Comparison of ENCODE assay signal across 7 cellular contexts in the genomic region with DNA sequence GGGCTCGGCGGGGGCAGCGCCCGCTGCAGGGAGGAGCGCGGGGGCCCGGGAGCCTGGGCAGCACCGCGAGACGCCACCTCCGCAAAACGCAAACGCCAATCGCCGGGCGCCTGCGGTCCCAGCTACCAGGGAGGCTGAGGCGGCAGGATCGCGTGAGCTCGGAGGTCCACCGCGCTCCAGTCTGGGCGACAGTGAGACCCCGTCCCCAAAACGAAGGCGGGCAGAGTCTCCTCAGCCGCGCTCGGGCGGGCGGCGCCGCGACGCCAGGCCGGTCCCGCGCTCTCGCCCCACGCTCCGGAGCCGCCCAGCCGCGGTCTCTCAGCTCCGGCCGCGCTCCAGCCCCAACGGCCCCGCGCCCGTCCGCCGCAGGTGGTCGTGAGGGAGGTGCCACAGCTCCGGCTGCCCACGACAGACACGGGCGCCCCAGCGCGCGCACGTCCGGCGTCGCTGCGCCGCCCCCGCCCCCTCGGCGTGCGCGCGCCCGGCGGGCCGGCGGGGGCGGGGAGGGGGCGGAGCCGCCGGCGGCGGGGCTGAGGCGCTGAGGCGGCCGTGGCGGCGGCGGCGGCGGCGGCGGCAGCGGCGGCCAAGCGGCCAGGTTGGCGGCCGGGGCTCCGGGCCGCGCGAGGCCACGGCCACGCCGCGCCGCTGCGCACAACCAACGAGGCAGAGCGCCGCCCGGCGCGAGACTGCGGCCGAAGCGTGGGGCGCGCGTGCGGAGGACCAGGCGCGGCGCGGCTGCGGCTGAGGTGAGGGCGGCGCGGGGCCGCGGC. TPM values are rescaled to one million over a fixed set of nuclear protein-coding genes. Genes with fewer than 3 reads are reported as not detected.
DNase-seq lines count a peak whose midpoint lies in the region; ATAC-seq and TF ChIP-seq lines count a peak whose summit lies in the region.

TSS of gene ADARB1 (plus strand) at position 533 of the 770 bp plus-strand sequence. CDS start 97,077 bp downstream, outside the sequence.

- peak within 1 kb of the TSS; percentile 96 for H3K4me3 Mint-ChIP-seq in activated T-cell treated with anti-CD3 and anti-CD28 coated beads, Interleukin-2, amount 50 U/mL, for 4 hours
- H3K4me3 Mint-ChIP-seq in stimulated activated naive CD8-positive, alpha-beta T cell treated with anti-CD3 and anti-CD28 coated beads, Interleukin-15, Interleukin-2, amounts not matched to agents 100 ng/mL and 50 ng/mL, for 24 hours, result peak within 1 kb of the TSS; percentile 90

- H3K27me3 Mint-ChIP-seq in activated T-cell treated with anti-CD3 and anti-CD28 coated beads, Interleukin-2, amount 50 U/mL, for 4 hours (ENCODE audit: low read depth), result no peaks in the 10 kb centered on the region
- no peaks in the 10 kb centered on the region for H3K27me3 Mint-ChIP-seq in stimulated activated naive CD8-positive, alpha-beta T cell treated with anti-CD3 and anti-CD28 coated beads, Interleukin-15, Interleukin-2, amounts not matched to agents 100 ng/mL and 50 ng/mL, for 24 hours

- H3K36me3 Mint-ChIP-seq in activated T-cell treated with anti-CD3 and anti-CD28 coated beads, Interleukin-2, amount 50 U/mL, for 4 hours (ENCODE audit: insufficient read depth), result no peaks in the 10 kb centered on the region
- peaks cover 8% of the 10 kb centered on the region for H3K36me3 Mint-ChIP-seq in stimulated activated naive CD8-positive, alpha-beta T cell treated with anti-CD3 and anti-CD28 coated beads, Interleukin-15, Interleukin-2, amounts not matched to agents 100 ng/mL and 50 ng/mL, for 24 hours (ENCODE audit: low read depth)

- DNase-seq in GM13977 (ENCODE audit: low spot score) (peak; percentile 96), NT2/D1 (ENCODE audit: low read depth, low spot score) (no peak)
- peak; percentile 57 for DNase-seq in activated T-cell treated with anti-CD3 and anti-CD28 coated beads, Interleukin-2, amount 50 U/mL, for 4 hours

- no peak for TF ChIP-seq CTCF in GM13977 (IDR thresholded peaks at IDR 0.05; ENCODE audit: extremely low read depth, insufficient read depth, missing control alignments)

- H3K4me3 ChIP-seq in NT2/D1 (ENCODE audit: insufficient read length, low read depth) (peak within 1 kb of the TSS; percentile 79), esophagus (ENCODE audit: low read depth in 1 of 2, low read length in 2 of 2) (peak within 1 kb of the TSS; percentile 78 to 99), mucosa of stomach (ENCODE audit: low read length) (peak within 1 kb of the TSS; percentile 46)

- peak within 1 kb of the TSS; percentile 89 for H3K27ac Mint-ChIP-seq in stimulated activated naive CD8-positive, alpha-beta T cell treated with anti-CD3 and anti-CD28 coated beads, Interleukin-15, Interleukin-2, amounts not matched to agents 100 ng/mL and 50 ng/mL, for 24 hours

- H3K4me1 Mint-ChIP-seq in activated T-cell treated with anti-CD3 and anti-CD28 coated beads, Interleukin-2, amount 50 U/mL, for 4 hours (ENCODE audit: low read depth), result peaks cover 42% of the 10 kb centered on the region
- H3K4me1 Mint-ChIP-seq in stimulated activated naive CD8-positive, alpha-beta T cell treated with anti-CD3 and anti-CD28 coated beads, Interleukin-15, Interleukin-2, amounts not matched to agents 100 ng/mL and 50 ng/mL, for 24 hours (ENCODE audit: low read depth), result peaks cover 43% of the 10 kb centered on the region

- H3K9me3 ChIP-seq in NT2/D1 (ENCODE audit: insufficient read depth, low read length) (no peaks in the 10 kb centered on the region), esophagus (ENCODE audit: control insufficient read depth in 2 of 2, insufficient read depth in 1 of 2, low read depth in 1 of 2, low read length in 1 of 2) (no peaks in the 10 kb centered on the region), mucosa of stomach (ENCODE audit: control insufficient read depth, low read length) (no peaks in the 10 kb centered on the region)

- 1% methylated on average over 59 to 132 of the region's 132 CpGs for WGBS in esophagus, 2 donors

- in situ Hi-C loops in GM13977 (cut with MboI; ENCODE audit: low pct_unique_long_range_greater_than_20kb, low sequenced_read_pairs, unreplicated experiment), result no loop called here

- H3K9ac ChIP-seq in NT2/D1 (ENCODE audit: insufficient read length, low read depth) (peak within 1 kb of the TSS; percentile 95), mucosa of stomach (ENCODE audit: low read length) (peak within 1 kb of the TSS; percentile 64)

- H3K4me1 ChIP-seq in NT2/D1 (ENCODE audit: insufficient read depth, insufficient read length), result peaks cover 3% of the 10 kb centered on the region
- no peaks in the 10 kb centered on the region for H3K4me1 ChIP-seq in esophagus (ENCODE audit: control insufficient read depth in 2 of 2, insufficient read depth in 2 of 2, low read length in 1 of 2)
- peaks cover 6% of the 10 kb centered on the region for H3K4me1 ChIP-seq in mucosa of stomach (ENCODE audit: control insufficient read depth, insufficient read depth, low read length)

- H3K27ac ChIP-seq in esophagus (ENCODE audit: low read depth in 2 of 2, low read length in 1 of 2), result peak within 1 kb of the TSS; percentile 92

- H3K9me3 Mint-ChIP-seq in activated T-cell treated with anti-CD3 and anti-CD28 coated beads, Interleukin-2, amount 50 U/mL, for 4 hours, result no peaks in the 10 kb centered on the region
- no peaks in the 10 kb centered on the region for H3K9me3 Mint-ChIP-seq in stimulated activated naive CD8-positive, alpha-beta T cell treated with anti-CD3 and anti-CD28 coated beads, Interleukin-15, Interleukin-2, amounts not matched to agents 100 ng/mL and 50 ng/mL, for 24 hours

- H3K36me3 ChIP-seq in NT2/D1 (ENCODE audit: insufficient read depth, insufficient read length, low read length) (no peaks in the 10 kb centered on the region), esophagus (ENCODE audit: control insufficient read depth in 2 of 2, insufficient read depth in 2 of 2, low read length in 1 of 2) (no peaks in the 10 kb centered on the region), mucosa of stomach (ENCODE audit: control insufficient read depth, insufficient read depth, low read length) (no peaks in the 10 kb centered on the region)

- peaks cover 23% of the 10 kb centered on the region for H3K27me3 ChIP-seq in NT2/D1 (ENCODE audit: insufficient read depth, insufficient read length)
- H3K27me3 ChIP-seq in esophagus (ENCODE audit: control insufficient read depth in 1 of 2, insufficient read depth in 2 of 2, low read length in 2 of 2), result no peaks in the 10 kb centered on the region
- peaks cover 14% of the 10 kb centered on the region for H3K27me3 ChIP-seq in mucosa of stomach (ENCODE audit: control insufficient read depth, insufficient read depth, low read length)

- peak; percentile 51 for ATAC-seq in HG02943 (IDR thresholded peaks at IDR 0.05; ENCODE audit: low read depth, unreplicated experiment)
- peak; percentile 51 to 58 for ATAC-seq in activated T-cell treated with anti-CD3 and anti-CD28 coated beads, Interleukin-2, amount 50 U/mL, for 4 hours

RNA-seq across cellular contexts. Expression of gene ADARB1, which starts in this region (rescaled TPM):
- total RNA-seq in activated T-cell treated with anti-CD3 and anti-CD28 coated beads, Interleukin-2, amount 50 U/mL, for 4 hours, result 10 to 100 TPM; 28.1 to 32.9 (median 30.9) TPM
- 1 to 10 TPM; 4.7 to 7.9 TPM for polyA plus RNA-seq in esophagus
